15 cellular contexts compared by ENCODE assay signal in genomic region chr7:20542594-20542993, GRCh38.
DNase-seq lines count a peak whose midpoint lies in the region; ATAC-seq, FAIRE-seq and TF ChIP-seq lines count a peak whose summit lies in the region.
"Had no signal": no experiment of that assay in that cellular context is flagged by ENCODE, and none has a peak within 500 bp of the region (broad histone marks: within the 10 kb centered on the region; RNA-seq: fewer than 3 reads in every experiment).

No MANE protein-coding gene starts in this region.

- peaks cover 0 to 2% of the 10 kb centered on the region in 2 donors for H3K27me3 Mint-ChIP-seq in CD8-positive, alpha-beta memory T cell
- H3K27me3 Mint-ChIP-seq: stimulated activated naive CD8-positive, alpha-beta T cell treated with anti-CD3 and anti-CD28 coated beads, Interleukin-15, amount 100 ng/mL, for 72 hours had no signal

- H3K4me3 ChIP-seq in fibroblast of lung (replicated peaks in 1 of 4; ENCODE audit: control extremely low read depth in 1 of 4, insufficient read depth in 1 of 4, low read depth in 3 of 4, low read length in 4 of 4) = no peak overlapping the region
- H3K4me3 ChIP-seq in CD8-positive, alpha-beta memory T cell (ENCODE audit: low read length) = no peak overlapping the region
- H3K4me3 ChIP-seq in small intestine (ENCODE audit: low read depth in 1 of 2, low read length in 2 of 2) = no peak overlapping the region
- H3K4me3 ChIP-seq: esophagus squamous epithelium had no signal

- DNase-seq in H54 (ENCODE audit: insufficient read length, low spot score) (no peak), RPMI7951 (ENCODE audit: low read depth) (peak; percentile 10), fibroblast of lung (ENCODE audit: low read depth in 2 of 2) (peak; percentile 19 to 40), renal cortical epithelial cell (ENCODE audit: low read depth) (peak; percentile 9), small intestine (no peak)
- DNase-seq in CD8-positive, alpha-beta memory T cell = no peak
- DNase-seq: activated naive CD4-positive, alpha-beta T cell treated with anti-CD3 and anti-CD28 coated beads, Interleukin-2, amount 50 U/mL, for 16 hours; C1 segment of cervical spinal cord; EL; esophagus squamous epithelium; MV-4-11; stimulated activated naive CD8-positive, alpha-beta T cell treated with anti-CD3 and anti-CD28 coated beads, Interleukin-15, amount 100 ng/mL, for 72 hours had no signal

- peak; percentile 91 for FAIRE-seq in H54 (lab: Jason Lieb, UNC)
- no peak for FAIRE-seq in small intestine (lab: Jason Lieb, UNC)
- FAIRE-seq: TTC549 had no signal

- no peak overlapping the region for H2AFZ ChIP-seq in fibroblast of lung (ENCODE audit: low read length)

- H3K4me3 Mint-ChIP-seq in CD8-positive, alpha-beta memory T cell = no peak overlapping the region
- H3K4me3 Mint-ChIP-seq: stimulated activated naive CD8-positive, alpha-beta T cell treated with anti-CD3 and anti-CD28 coated beads, Interleukin-15, amount 100 ng/mL, for 72 hours had no signal

- H3K4me1 Mint-ChIP-seq in CD8-positive, alpha-beta memory T cell = no peaks in the 10 kb centered on the region
- H3K4me1 Mint-ChIP-seq: stimulated activated naive CD8-positive, alpha-beta T cell treated with anti-CD3 and anti-CD28 coated beads, Interleukin-15, amount 100 ng/mL, for 72 hours had no signal

- CTCF ChIA-PET in CD8-positive, alpha-beta memory T cell (lab: Charles Lee) = no interaction called here

- no peaks in the 10 kb centered on the region for H3K27me3 ChIP-seq in fibroblast of lung (ENCODE audit: control insufficient read depth, insufficient read depth, low read length)
- no peaks in the 10 kb centered on the region for H3K27me3 ChIP-seq in CD8-positive, alpha-beta memory T cell (ENCODE audit: insufficient read depth, low read length, poor library complexity, severe bottlenecking)
- H3K27me3 ChIP-seq in small intestine (ENCODE audit: control insufficient read depth in 2 of 2, insufficient read depth in 2 of 2, low read length in 2 of 2) = no peaks in the 10 kb centered on the region
- H3K27me3 ChIP-seq: esophagus squamous epithelium had no signal

- peaks cover 2 to 9% (median 7%) of the 10 kb centered on the region in 5 donors for H3K9me3 Mint-ChIP-seq in CD8-positive, alpha-beta memory T cell

- H3K36me3 ChIP-seq in fibroblast of lung (ENCODE audit: control insufficient read depth, insufficient read depth, low read length) (no peaks in the 10 kb centered on the region), small intestine (ENCODE audit: control insufficient read depth in 2 of 2, insufficient read depth in 2 of 2, low read length in 2 of 2) (no peaks in the 10 kb centered on the region)
- no peaks in the 10 kb centered on the region for H3K36me3 ChIP-seq in CD8-positive, alpha-beta memory T cell (ENCODE audit: insufficient read depth, low read length)
- H3K36me3 ChIP-seq: esophagus squamous epithelium had no signal

- H3K79me2 ChIP-seq in fibroblast of lung (ENCODE audit: control insufficient read depth, insufficient read depth, low read length) = no peaks in the 10 kb centered on the region

- TF ChIP-seq POLR2A in H54 (IDR thresholded peaks at IDR 0.05; ENCODE audit: low read depth, low read length) = no peak

- no peaks in the 10 kb centered on the region for H3K36me3 Mint-ChIP-seq in CD8-positive, alpha-beta memory T cell

- no peaks in the 10 kb centered on the region for H4K20me1 ChIP-seq in fibroblast of lung (ENCODE audit: control insufficient read depth, extremely low read depth, insufficient read depth, low read length)

- H3K27ac ChIP-seq in fibroblast of lung (ENCODE audit: insufficient read depth, low read length) (no peak overlapping the region), small intestine (ENCODE audit: low read depth in 1 of 2, low read length in 1 of 2) (no peak overlapping the region)
- H3K27ac ChIP-seq in CD8-positive, alpha-beta memory T cell (ENCODE audit: low read depth, low read length) = no peak overlapping the region
- H3K27ac ChIP-seq: esophagus squamous epithelium had no signal

- no peaks in the 10 kb centered on the region for H3K9me3 ChIP-seq in fibroblast of lung (ENCODE audit: control insufficient read depth, insufficient read depth, low read depth, low read length)
- no peaks in the 10 kb centered on the region for H3K9me3 ChIP-seq in CD8-positive, alpha-beta memory T cell (ENCODE audit: low read length)
- H3K9me3 ChIP-seq in small intestine (ENCODE audit: control insufficient read depth, low read depth) = no peaks in the 10 kb centered on the region
- H3K9me3 ChIP-seq: esophagus squamous epithelium had no signal

- ATAC-seq in HG02970 (IDR thresholded peaks at IDR 0.05; ENCODE audit: low FRiP score, unreplicated experiment) = no peak
- no peak for ATAC-seq in HG03469 (IDR thresholded peaks at IDR 0.05; ENCODE audit: unreplicated experiment)

- TF ChIP-seq CTCF in fibroblast of lung (conservative IDR thresholded peaks at IDR 0.05 in 1 of 2, IDR thresholded peaks at IDR 0.05 in 1 of 2; ENCODE audit: low read depth in 1 of 2, low read length in 2 of 2) = no peak

- WGBS in small intestine, 3 donors = 25 to 41% (median 30%) methylated on average over 1 of the region's 1 CpG

- H3K9ac ChIP-seq in fibroblast of lung (ENCODE audit: insufficient read depth, low read length) = no peak overlapping the region

- POLR2A ChIA-PET in CD8-positive, alpha-beta memory T cell (lab: Charles Lee) = no interaction called here

- H3K27ac Mint-ChIP-seq in CD8-positive, alpha-beta memory T cell = no peak overlapping the region
- H3K27ac Mint-ChIP-seq: stimulated activated naive CD8-positive, alpha-beta T cell treated with anti-CD3 and anti-CD28 coated beads, Interleukin-15, amount 100 ng/mL, for 72 hours had no signal

- no peak overlapping the region for H3K4me2 ChIP-seq in fibroblast of lung (ENCODE audit: extremely low read depth, insufficient read depth, low read length)

- H3K4me1 ChIP-seq in fibroblast of lung (ENCODE audit: control insufficient read depth, extremely low read depth, insufficient read depth, low read length) = no peaks in the 10 kb centered on the region
- H3K4me1 ChIP-seq in CD8-positive, alpha-beta memory T cell (ENCODE audit: insufficient read depth, low read length) = no peaks in the 10 kb centered on the region
- no peaks in the 10 kb centered on the region for H3K4me1 ChIP-seq in small intestine (ENCODE audit: control insufficient read depth in 2 of 2, insufficient read depth in 1 of 2, low read depth in 1 of 2, low read length in 1 of 2)

Comparison
In these comparisons a context has a peak if more than half of its experiments do, and no peak if none do; other contexts are left out.
1. DNase-seq: peak in RPMI7951 (single experiment), fibroblast of lung (2 of 2) and renal cortical epithelial cell (single experiment); none in H54 (single experiment), CD8-positive, alpha-beta memory T cell (0 of 5) and small intestine (single experiment).